Comparison of ENCODE assay signal across 17 cellular contexts in genomic region chr10:116620423-116621400, GRCh38. TPM values are rescaled to one million over a fixed set of nuclear protein-coding genes. Genes with fewer than 3 reads are reported as not detected.
A peak's percentile ranks its signal among the peaks of the same experiment; 100 is the strongest.
DNase-seq lines count a peak whose midpoint lies in the region; ATAC-seq and TF ChIP-seq lines count a peak whose summit lies in the region.
"Had no signal": no experiment of that assay in that cellular context is flagged by ENCODE, and none has a peak within 500 bp of the region (broad histone marks: within the 10 kb centered on the region; RNA-seq: fewer than 3 reads in every experiment).

TSS of gene PNLIPRP2 (plus strand) at chr10:116620953.

- peak within 1 kb of the TSS; percentile 44 to 47 for H3K9ac ChIP-seq in colonic mucosa (ENCODE audit: low read depth in 2 of 2, low read length in 2 of 2)

- H3K27ac ChIP-seq in left ventricle myocardium inferior (replicated peaks) (no peak within 1 kb of the TSS), colonic mucosa (peak within 1 kb of the TSS; percentile 62)
- H3K27ac ChIP-seq: 22Rv1 had no signal

- H3K9me3 ChIP-seq in left ventricle myocardium inferior (replicated peaks) (no peaks in the 10 kb centered on the region), colonic mucosa (no peaks in the 10 kb centered on the region), mucosa of descending colon (no peaks in the 10 kb centered on the region)

- ATAC-seq in Right ventricle myocardium superior (ENCODE audit: poor library complexity) (peak; percentile 41), mucosa of descending colon (peak; percentile 93), HG02973 (IDR thresholded peaks at IDR 0.05; ENCODE audit: unreplicated experiment) (no peak)
- ATAC-seq: CD8-positive, alpha-beta T cell; GM23338 had no signal

- H3K4me1 ChIP-seq in left ventricle myocardium inferior: no peaks in the 10 kb centered on the region
- peaks cover 3% of the 10 kb centered on the region for H3K4me1 ChIP-seq in colonic mucosa
- peaks cover 14% of the 10 kb centered on the region for H3K4me1 ChIP-seq in mucosa of descending colon (ENCODE audit: low read depth)

- H3K36me3 ChIP-seq in left ventricle myocardium inferior (no peaks in the 10 kb centered on the region), colonic mucosa (no peaks in the 10 kb centered on the region), mucosa of descending colon (ENCODE audit: low read depth) (no peaks in the 10 kb centered on the region)

- H3K4me3 ChIP-seq in left ventricle myocardium inferior (no peak within 1 kb of the TSS), colonic mucosa (no peak within 1 kb of the TSS), mucosa of descending colon (no peak within 1 kb of the TSS)
- H3K4me3 ChIP-seq: GM23338 had no signal

- TF ChIP-seq CTCF in left ventricle myocardium inferior (IDR thresholded peaks at IDR 0.05; ENCODE audit: borderline replicate concordance) (no peak), colonic mucosa (IDR thresholded peaks at IDR 0.05) (no peak), mucosa of descending colon (IDR thresholded peaks at IDR 0.05) (no peak)

- H3K27me3 ChIP-seq in left ventricle myocardium inferior (ENCODE audit: low read depth): peaks cover 57% of the 10 kb centered on the region
- no peaks in the 10 kb centered on the region for H3K27me3 ChIP-seq in colonic mucosa

- DNase-seq in Right ventricle myocardium superior (no peak), left ventricle myocardium inferior (no peak), colonic mucosa (peak; percentile 82), mucosa of descending colon (peak; percentile 76 to 86 (median 78)), ureter (ENCODE audit: low spot score) (peak; percentile 40), NCI-H82 treated with DMSO at 0.1 percent for 48 hours (lab: John Stamatoyannopoulos, UW; ENCODE audit: unreplicated experiment) (no peak), cerebellar nuclear complex (lab: John Stamatoyannopoulos, UW) (no peak)
- DNase-seq: CD8-positive, alpha-beta T cell; Karpas-422; MM.1S; NCI-H1105; NCI-H187; SHP77 treated with DMSO at 0.1 percent for 48 hours had no signal

- intact Hi-C loops in Right ventricle myocardium superior (cut with DNase I) (no loop called here), left ventricle myocardium inferior (cut with micrococcal nuclease) (no loop called here), colonic mucosa (cut with DNase I) (no loop called here), mucosa of descending colon (cut with DNase I, micrococcal nuclease) (no loop called here)

RNA-seq across cellular contexts. Expression of gene PNLIPRP2, which starts in this region (rescaled TPM):
- total RNA-seq in Right ventricle myocardium superior (not detected), left ventricle myocardium inferior (not detected), colonic mucosa (1 to 10 TPM; 5.0 to 9.1 TPM), mucosa of descending colon (1 to 10 TPM; 2.8 to 8.9 (median 2.8) TPM), ureter (not detected)
- total RNA-seq: CD8-positive, alpha-beta T cell; Daoy; GM23338 had no signal

Comparison
In these comparisons a context has a peak if more than half of its experiments do, and no peak if none do; other contexts are left out.
1. Peak in ATAC-seq in Right ventricle myocardium superior; RNA of the gene not detected or under 1 TPM.
2. Peak in DNase-seq in ureter; RNA of the gene not detected or under 1 TPM.
3. DNase-seq: peak in colonic mucosa (single experiment) and mucosa of descending colon (3 of 3); none in Right ventricle myocardium superior (single experiment), left ventricle myocardium inferior (single experiment), NCI-H82 treated with DMSO at 0.1 percent for 48 hours (single experiment) and cerebellar nuclear complex (0 of 2).